1 cellular context compared by ENCODE assay signal in genomic region chr6:117605169-117605826, GRCh38.
TF ChIP-seq lines count a peak whose summit lies in the region.

No MANE protein-coding gene starts in this region.

TF ChIP-seq in K562, 482 proteins besides CTCF, POLR2A, EP300 and RAD21 (continued from another document):
- TF ChIP-seq ZNF407 (IDR thresholded peaks at IDR 0.05; ENCODE audit: low read depth) (no peak), SUPT5H (IDR thresholded peaks at IDR 0.05) (no peak), ASH1L (IDR thresholded peaks at IDR 0.05; ENCODE audit: borderline replicate concordance, low read depth, partially characterized antibody) (no peak), GTF3C2 (IDR thresholded peaks at IDR 0.05; ENCODE audit: borderline replicate concordance, extremely low read depth, insufficient read length) (no peak), SETDB1 (IDR thresholded peaks at IDR 0.05; ENCODE audit: low read length) (no peak), ZNF316 (IDR thresholded peaks at IDR 0.05) (peak; percentile 76), ZC3H8 (IDR thresholded peaks at IDR 0.05) (no peak), YBX1 (IDR thresholded peaks at IDR 0.05) (no peak), DPF2 (IDR thresholded peaks at IDR 0.05) (0 out of 2 replicates have a peak, but pooled peaks have one; percentile 17), RB1 (IDR thresholded peaks at IDR 0.05; ENCODE audit: low read depth) (peak; percentile 57; the same call in 1 of the 2 replicates), TEAD4 (IDR thresholded peaks at IDR 0.05; ENCODE audit: low read length) (peak; percentile 10; the same call in 1 of the 2 replicates), TEAD4 (CRISPR knock-in tag; IDR thresholded peaks at IDR 0.05; ENCODE audit: borderline replicate concordance) (no peak), L3MBTL2 (IDR thresholded peaks at IDR 0.05) (no peak), SIN3B (IDR thresholded peaks at IDR 0.05; ENCODE audit: low read depth) (no peak), ZFPM2 (CRISPR knock-in tag; IDR thresholded peaks at IDR 0.05) (no peak), ZNF263 (CRISPR knock-in tag; IDR thresholded peaks at IDR 0.05; ENCODE audit: borderline replicate concordance) (no peak), ARID1B (IDR thresholded peaks at IDR 0.05) (0 out of 2 replicates have a peak, but pooled peaks have one; percentile 11), CBFA2T3 (IDR thresholded peaks at IDR 0.05) (peak; percentile 54)
- TF ChIP-seq, protein P1, sequence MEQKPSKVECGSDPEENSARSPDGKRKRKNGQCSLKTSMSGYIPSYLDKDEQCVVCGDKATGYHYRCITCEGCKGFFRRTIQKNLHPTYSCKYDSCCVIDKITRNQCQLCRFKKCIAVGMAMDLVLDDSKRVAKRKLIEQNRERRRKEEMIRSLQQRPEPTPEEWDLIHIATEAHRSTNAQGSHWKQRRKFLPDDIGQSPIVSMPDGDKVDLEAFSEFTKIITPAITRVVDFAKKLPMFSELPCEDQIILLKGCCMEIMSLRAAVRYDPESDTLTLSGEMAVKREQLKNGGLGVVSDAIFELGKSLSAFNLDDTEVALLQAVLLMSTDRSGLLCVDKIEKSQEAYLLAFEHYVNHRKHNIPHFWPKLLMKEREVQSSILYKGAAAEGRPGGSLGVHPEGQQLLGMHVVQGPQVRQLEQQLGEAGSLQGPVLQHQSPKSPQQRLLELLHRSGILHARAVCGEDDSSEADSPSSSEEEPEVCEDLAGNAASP (IDR thresholded peaks at IDR 0.05): no peak
- TF ChIP-seq, protein P2, sequence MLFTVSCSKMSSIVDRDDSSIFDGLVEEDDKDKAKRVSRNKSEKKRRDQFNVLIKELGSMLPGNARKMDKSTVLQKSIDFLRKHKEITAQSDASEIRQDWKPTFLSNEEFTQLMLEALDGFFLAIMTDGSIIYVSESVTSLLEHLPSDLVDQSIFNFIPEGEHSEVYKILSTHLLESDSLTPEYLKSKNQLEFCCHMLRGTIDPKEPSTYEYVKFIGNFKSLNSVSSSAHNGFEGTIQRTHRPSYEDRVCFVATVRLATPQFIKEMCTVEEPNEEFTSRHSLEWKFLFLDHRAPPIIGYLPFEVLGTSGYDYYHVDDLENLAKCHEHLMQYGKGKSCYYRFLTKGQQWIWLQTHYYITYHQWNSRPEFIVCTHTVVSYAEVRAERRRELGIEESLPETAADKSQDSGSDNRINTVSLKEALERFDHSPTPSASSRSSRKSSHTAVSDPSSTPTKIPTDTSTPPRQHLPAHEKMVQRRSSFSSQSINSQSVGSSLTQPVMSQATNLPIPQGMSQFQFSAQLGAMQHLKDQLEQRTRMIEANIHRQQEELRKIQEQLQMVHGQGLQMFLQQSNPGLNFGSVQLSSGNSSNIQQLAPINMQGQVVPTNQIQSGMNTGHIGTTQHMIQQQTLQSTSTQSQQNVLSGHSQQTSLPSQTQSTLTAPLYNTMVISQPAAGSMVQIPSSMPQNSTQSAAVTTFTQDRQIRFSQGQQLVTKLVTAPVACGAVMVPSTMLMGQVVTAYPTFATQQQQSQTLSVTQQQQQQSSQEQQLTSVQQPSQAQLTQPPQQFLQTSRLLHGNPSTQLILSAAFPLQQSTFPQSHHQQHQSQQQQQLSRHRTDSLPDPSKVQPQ (CRISPR knock-in tag; IDR thresholded peaks at IDR 0.05; ENCODE audit: borderline replicate concordance): no peak
